In the genomic region with DNA sequence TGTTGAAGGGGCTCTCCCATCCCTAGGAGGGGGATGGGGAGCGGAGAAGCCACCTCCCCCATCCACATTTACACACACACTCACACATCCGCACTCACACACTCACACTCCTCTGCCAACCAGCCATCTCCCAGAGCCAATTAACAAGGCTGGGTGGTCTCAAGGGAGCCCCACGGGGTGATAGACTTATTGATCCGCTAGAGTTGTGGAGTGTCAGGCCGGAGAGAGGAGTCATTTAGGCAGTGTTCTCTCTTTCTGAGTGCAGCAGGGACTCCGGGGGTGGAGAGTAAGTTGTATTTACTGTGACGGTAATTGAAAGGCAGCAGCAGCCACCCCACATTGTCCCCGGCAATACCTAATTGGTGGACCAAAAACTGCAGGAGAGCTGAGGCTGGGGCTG, we compare ENCODE assay signal across 1 cellular context.
TF ChIP-seq lines count a peak whose summit lies in the region.

No MANE protein-coding gene starts in this region.

TF ChIP-seq in GM23338, 12 proteins besides CTCF, POLR2A, EP300 and RAD21 (continued from another document):
- TF ChIP-seq, protein P1, sequence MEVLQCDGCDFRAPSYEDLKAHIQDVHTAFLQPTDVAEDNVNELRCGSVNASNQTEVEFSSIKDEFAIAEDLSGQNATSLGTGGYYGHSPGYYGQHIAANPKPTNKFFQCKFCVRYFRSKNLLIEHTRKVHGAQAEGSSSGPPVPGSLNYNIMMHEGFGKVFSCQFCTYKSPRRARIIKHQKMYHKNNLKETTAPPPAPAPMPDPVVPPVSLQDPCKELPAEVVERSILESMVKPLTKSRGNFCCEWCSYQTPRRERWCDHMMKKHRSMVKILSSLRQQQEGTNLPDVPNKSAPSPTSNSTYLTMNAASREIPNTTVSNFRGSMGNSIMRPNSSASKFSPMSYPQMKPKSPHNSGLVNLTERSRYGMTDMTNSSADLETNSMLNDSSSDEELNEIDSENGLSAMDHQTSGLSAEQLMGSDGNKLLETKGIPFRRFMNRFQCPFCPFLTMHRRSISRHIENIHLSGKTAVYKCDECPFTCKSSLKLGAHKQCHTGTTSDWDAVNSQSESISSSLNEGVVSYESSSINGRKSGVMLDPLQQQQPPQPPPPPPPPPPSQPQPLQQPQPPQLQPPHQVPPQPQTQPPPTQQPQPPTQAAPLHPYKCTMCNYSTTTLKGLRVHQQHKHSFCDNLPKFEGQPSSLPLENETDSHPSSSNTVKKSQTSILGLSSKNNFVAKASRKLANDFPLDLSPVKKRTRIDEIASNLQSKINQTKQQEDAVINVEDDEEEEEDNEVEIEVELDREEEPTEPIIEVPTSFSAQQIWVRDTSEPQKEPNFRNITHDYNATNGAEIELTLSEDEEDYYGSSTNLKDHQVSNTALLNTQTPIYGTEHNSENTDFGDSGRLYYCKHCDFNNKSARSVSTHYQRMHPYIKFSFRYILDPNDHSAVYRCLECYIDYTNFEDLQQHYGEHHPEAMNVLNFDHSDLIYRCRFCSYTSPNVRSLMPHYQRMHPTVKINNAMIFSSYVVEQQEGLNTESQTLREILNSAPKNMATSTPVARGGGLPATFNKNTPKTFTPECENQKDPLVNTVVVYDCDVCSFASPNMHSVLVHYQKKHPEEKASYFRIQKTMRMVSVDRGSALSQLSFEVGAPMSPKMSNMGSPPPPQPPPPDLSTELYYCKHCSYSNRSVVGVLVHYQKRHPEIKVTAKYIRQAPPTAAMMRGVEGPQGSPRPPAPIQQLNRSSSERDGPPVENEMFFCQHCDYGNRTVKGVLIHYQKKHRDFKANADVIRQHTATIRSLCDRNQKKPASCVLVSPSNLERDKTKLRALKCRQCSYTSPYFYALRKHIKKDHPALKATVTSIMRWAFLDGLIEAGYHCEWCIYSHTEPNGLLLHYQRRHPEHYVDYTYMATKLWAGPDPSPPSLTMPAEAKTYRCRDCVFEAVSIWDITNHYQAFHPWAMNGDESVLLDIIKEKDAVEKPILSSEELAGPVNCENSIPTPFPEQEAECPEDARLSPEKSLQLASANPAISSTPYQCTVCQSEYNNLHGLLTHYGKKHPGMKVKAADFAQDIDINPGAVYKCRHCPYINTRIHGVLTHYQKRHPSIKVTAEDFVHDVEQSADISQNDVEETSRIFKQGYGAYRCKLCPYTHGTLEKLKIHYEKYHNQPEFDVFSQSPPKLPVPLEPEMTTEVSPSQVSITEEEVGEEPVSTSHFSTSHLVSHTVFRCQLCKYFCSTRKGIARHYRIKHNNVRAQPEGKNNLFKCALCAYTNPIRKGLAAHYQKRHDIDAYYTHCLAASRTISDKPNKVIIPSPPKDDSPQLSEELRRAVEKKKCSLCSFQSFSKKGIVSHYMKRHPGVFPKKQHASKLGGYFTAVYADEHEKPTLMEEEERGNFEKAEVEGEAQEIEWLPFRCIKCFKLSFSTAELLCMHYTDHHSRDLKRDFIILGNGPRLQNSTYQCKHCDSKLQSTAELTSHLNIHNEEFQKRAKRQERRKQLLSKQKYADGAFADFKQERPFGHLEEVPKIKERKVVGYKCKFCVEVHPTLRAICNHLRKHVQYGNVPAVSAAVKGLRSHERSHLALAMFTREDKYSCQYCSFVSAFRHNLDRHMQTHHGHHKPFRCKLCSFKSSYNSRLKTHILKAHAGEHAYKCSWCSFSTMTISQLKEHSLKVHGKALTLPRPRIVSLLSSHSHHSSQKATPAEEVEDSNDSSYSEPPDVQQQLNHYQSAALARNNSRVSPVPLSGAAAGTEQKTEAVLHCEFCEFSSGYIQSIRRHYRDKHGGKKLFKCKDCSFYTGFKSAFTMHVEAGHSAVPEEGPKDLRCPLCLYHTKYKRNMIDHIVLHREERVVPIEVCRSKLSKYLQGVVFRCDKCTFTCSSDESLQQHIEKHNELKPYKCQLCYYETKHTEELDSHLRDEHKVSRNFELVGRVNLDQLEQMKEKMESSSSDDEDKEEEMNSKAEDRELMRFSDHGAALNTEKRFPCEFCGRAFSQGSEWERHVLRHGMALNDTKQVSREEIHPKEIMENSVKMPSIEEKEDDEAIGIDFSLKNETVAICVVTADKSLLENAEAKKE (CRISPR knock-in tag; IDR thresholded peaks at IDR 0.05) = no peak
- TF ChIP-seq ZNF114 (CRISPR knock-in tag; IDR thresholded peaks at IDR 0.05) (no peak), CREB1 (CRISPR knock-in tag; IDR thresholded peaks at IDR 0.05; ENCODE audit: low read depth) (no peak), NANOG (IDR thresholded peaks at IDR 0.05; ENCODE audit: borderline replicate concordance) (no peak), STAT1 (IDR thresholded peaks at IDR 0.05; ENCODE audit: unreplicated experiment) (no peak), JUNB (IDR thresholded peaks at IDR 0.05; ENCODE audit: unreplicated experiment) (no peak)
- TF ChIP-seq, protein P2, sequence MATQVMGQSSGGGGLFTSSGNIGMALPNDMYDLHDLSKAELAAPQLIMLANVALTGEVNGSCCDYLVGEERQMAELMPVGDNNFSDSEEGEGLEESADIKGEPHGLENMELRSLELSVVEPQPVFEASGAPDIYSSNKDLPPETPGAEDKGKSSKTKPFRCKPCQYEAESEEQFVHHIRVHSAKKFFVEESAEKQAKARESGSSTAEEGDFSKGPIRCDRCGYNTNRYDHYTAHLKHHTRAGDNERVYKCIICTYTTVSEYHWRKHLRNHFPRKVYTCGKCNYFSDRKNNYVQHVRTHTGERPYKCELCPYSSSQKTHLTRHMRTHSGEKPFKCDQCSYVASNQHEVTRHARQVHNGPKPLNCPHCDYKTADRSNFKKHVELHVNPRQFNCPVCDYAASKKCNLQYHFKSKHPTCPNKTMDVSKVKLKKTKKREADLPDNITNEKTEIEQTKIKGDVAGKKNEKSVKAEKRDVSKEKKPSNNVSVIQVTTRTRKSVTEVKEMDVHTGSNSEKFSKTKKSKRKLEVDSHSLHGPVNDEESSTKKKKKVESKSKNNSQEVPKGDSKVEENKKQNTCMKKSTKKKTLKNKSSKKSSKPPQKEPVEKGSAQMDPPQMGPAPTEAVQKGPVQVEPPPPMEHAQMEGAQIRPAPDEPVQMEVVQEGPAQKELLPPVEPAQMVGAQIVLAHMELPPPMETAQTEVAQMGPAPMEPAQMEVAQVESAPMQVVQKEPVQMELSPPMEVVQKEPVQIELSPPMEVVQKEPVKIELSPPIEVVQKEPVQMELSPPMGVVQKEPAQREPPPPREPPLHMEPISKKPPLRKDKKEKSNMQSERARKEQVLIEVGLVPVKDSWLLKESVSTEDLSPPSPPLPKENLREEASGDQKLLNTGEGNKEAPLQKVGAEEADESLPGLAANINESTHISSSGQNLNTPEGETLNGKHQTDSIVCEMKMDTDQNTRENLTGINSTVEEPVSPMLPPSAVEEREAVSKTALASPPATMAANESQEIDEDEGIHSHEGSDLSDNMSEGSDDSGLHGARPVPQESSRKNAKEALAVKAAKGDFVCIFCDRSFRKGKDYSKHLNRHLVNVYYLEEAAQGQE (IDR thresholded peaks at IDR 0.05; ENCODE audit: unreplicated experiment) = no peak
TF ChIP-seq in GM23338: peak in this region for 0.
